Comparison of ENCODE assay signal across 21 cellular contexts in genomic region chr18:12779043-12779442, GRCh38.
"Had no signal": no experiment of that assay in that cellular context is flagged by ENCODE, and none has a peak within 500 bp of the region (broad histone marks: within the 10 kb centered on the region; RNA-seq: fewer than 3 reads in every experiment).

No MANE protein-coding gene starts in this region.

- H3K27me3 Mint-ChIP-seq: activated naive CD8-positive, alpha-beta T cell treated with anti-CD3 and anti-CD28 coated beads, Interleukin-2, amount 50 U/mL, for 24 hours; natural killer cell treated with Interleukin-12 subunit alpha and Interleukin-12 subunit beta and Interleukin-15 and Interleukin-18, amount 100 ng/mL, for 72 hours; stimulated activated naive CD8-positive, alpha-beta T cell treated with anti-CD3 and anti-CD28 coated beads, Interleukin-15, amount 100 ng/mL, for 72 hours had no signal

- H3K36me3 ChIP-seq: cardiac muscle cell, neutrophil, pancreas, tibial nerve, uterus had no signal

- H3K27me3 ChIP-seq: cardiac muscle cell, pancreas, tibial nerve, uterus had no signal

- H3K4me3 Mint-ChIP-seq: activated CD8-positive, alpha-beta T cell treated with anti-CD3 and anti-CD28 coated beads, Interleukin-2, amount 10 ng/mL, durations not matched to agents 7 days and 5 days; activated naive CD4-positive, alpha-beta T cell treated with anti-CD3 and anti-CD28 coated beads for 36 hours; activated naive CD8-positive, alpha-beta T cell treated with anti-CD3 and anti-CD28 coated beads, Interleukin-2, amount 50 U/mL, for 24 hours; natural killer cell treated with Interleukin-12 subunit alpha and Interleukin-12 subunit beta and Interleukin-15 and Interleukin-18, amount 100 ng/mL, for 72 hours; stimulated activated naive CD8-positive, alpha-beta T cell treated with anti-CD3 and anti-CD28 coated beads, Interleukin-15, amount 100 ng/mL, for 72 hours had no signal

- H3K4me1 Mint-ChIP-seq: stimulated activated naive CD8-positive, alpha-beta T cell treated with anti-CD3 and anti-CD28 coated beads, Interleukin-15, amount 100 ng/mL, for 72 hours had no signal

- H3K27ac ChIP-seq: cardiac muscle cell, epithelial cell of prostate, neutrophil, pancreas, psoas muscle, tibial nerve, uterus had no signal

- H3K27ac Mint-ChIP-seq: activated CD8-positive, alpha-beta T cell treated with anti-CD3 and anti-CD28 coated beads, Interleukin-2, amount 10 ng/mL, durations not matched to agents 7 days and 5 days; activated naive CD4-positive, alpha-beta T cell treated with anti-CD3 and anti-CD28 coated beads for 36 hours; activated naive CD8-positive, alpha-beta T cell treated with anti-CD3 and anti-CD28 coated beads, Interleukin-2, amount 50 U/mL, for 24 hours; immature natural killer cell had no signal

- FAIRE-seq: pancreas had no signal

- H3K4me1 ChIP-seq: pancreas, psoas muscle, tibial nerve, uterus had no signal

- H3K9me3 ChIP-seq: neutrophil, pancreas, psoas muscle, uterus had no signal

- DNase-seq: activated CD4-positive, alpha-beta T cell treated with anti-CD3 and anti-CD28 coated beads for 1 hour; activated CD4-positive, alpha-beta T cell treated with anti-CD3 and anti-CD28 coated beads, Interleukin-2, amount 50 U/mL, for 1 hour; activated CD8-positive, alpha-beta T cell treated with anti-CD3 and anti-CD28 coated beads, Interleukin-2, amount 10 ng/mL, durations not matched to agents 7 days and 5 days; activated naive CD4-positive, alpha-beta T cell treated with anti-CD3 and anti-CD28 coated beads for 36 hours; activated naive CD8-positive, alpha-beta T cell treated with anti-CD3 and anti-CD28 coated beads, Interleukin-2, amount 50 U/mL, for 24 hours; activated T-cell treated with anti-CD3 and anti-CD28 coated beads, Interleukin-2, amount 50 U/mL, for 48 hours; cortex of kidney; immature natural killer cell; pancreas; psoas muscle; right cardiac atrium; stimulated activated CD4-positive, alpha-beta T cell treated with anti-CD3 and anti-CD28 coated beads, Interleukin-1b, Interleukin-23, amount 100 ng/mL, for 48 hours; stimulated activated naive CD8-positive, alpha-beta T cell treated with anti-CD3 and anti-CD28 coated beads, Interleukin-15, amount 100 ng/mL, for 72 hours; T-helper 1 cell; T-helper 9 cell; uterus had no signal

- H3K9me3 Mint-ChIP-seq: activated naive CD8-positive, alpha-beta T cell treated with anti-CD3 and anti-CD28 coated beads, Interleukin-2, amount 50 U/mL, for 24 hours had no signal

- H3K4me3 ChIP-seq: cardiac muscle cell, pancreas, psoas muscle, tibial nerve, uterus had no signal
